In the genomic region with DNA sequence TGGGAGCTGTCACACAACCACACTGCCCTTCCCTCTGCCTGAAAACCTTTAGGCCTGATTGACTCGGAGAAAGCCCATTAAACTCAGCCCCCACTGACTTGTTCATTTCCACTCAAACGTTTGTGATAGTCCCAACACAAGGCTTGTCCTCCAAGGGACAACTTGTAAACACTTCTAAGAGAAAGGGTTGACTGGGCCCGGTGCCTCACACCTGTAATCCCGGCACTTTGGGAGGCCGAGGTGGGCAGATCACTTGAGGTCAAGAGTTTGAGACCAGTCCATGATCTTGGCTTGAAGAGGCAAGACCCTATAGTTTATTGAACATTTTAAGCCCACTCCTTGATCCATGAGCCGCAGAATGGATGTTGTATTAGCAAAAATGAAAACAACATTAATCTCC, we compare ENCODE assay signal across 29 cellular contexts.
"Had no signal": no experiment of that assay in that cellular context is flagged by ENCODE, and none has a peak within 500 bp of the region (broad histone marks: within the 10 kb centered on the region; RNA-seq: fewer than 3 reads in every experiment).

No MANE protein-coding gene starts in this region.

- H3K9me3 Mint-ChIP-seq: immature natural killer cell; natural killer cell; stimulated activated memory B cell treated with anti-CD40 and anti-IgM and Interleukin-4, amounts not matched to agents 10 μg/mL and 1 μg/mL and 100 μg/mL, for 72 hours; stimulated activated naive CD8-positive, alpha-beta T cell treated with anti-CD3 and anti-CD28 coated beads, Interleukin-15, amount 100 ng/mL, for 72 hours; type B pancreatic cell had no signal

- H3K27me3 ChIP-seq: pancreas, uterus had no signal

- DNase-seq: hypothalamus; immature natural killer cell; kidney; left colon; left ventricle myocardium inferior; naive B cell; natural killer cell; occipital lobe; pancreas; retina; right cardiac atrium; stimulated activated CD4-positive, alpha-beta T cell treated with anti-CD3 and anti-CD28 coated beads, Interleukin-12 subunit alpha, Interleukin-12 subunit beta, amount 100 ng/mL, for 4 hours; stimulated activated CD4-positive, alpha-beta T cell treated with anti-CD3 and anti-CD28 coated beads, Interleukin-4, amount 100 ng/mL, for 24 hours; stimulated activated naive CD4-positive, alpha-beta T cell treated with Interleukin-2 at 50 U/mL for 16 hours; stimulated activated naive CD8-positive, alpha-beta T cell treated with anti-CD3 and anti-CD28 coated beads, Interleukin-15, amount 100 ng/mL, for 72 hours; substantia nigra; uterus had no signal

- H3K4me3 Mint-ChIP-seq: immature natural killer cell; mesothelial cell of epicardium; naive B cell; natural killer cell; nephron progenitor cell; stimulated activated memory B cell treated with anti-CD40 and anti-IgM and Interleukin-4, amounts not matched to agents 10 μg/mL and 1 μg/mL and 100 μg/mL, for 72 hours; stimulated activated naive CD8-positive, alpha-beta T cell treated with anti-CD3 and anti-CD28 coated beads, Interleukin-15, amount 100 ng/mL, for 72 hours; type B pancreatic cell had no signal

- H3K27ac Mint-ChIP-seq: immature natural killer cell; mesothelial cell of epicardium; naive B cell; natural killer cell; nephron progenitor cell; neural progenitor cell; stimulated activated memory B cell treated with anti-CD40 and anti-IgM and Interleukin-4, amounts not matched to agents 10 μg/mL and 1 μg/mL and 100 μg/mL, for 72 hours; stimulated activated naive CD8-positive, alpha-beta T cell treated with anti-CD3 and anti-CD28 coated beads, Interleukin-15, amount 100 ng/mL, for 72 hours; type B pancreatic cell had no signal

- ATAC-seq: left colon; natural killer cell; pancreas; right cardiac atrium; sciatic nerve; stimulated activated memory B cell treated with anti-CD40 and anti-IgM and Interleukin-4, amounts not matched to agents 10 μg/mL and 1 μg/mL and 100 μg/mL, for 72 hours; stimulated activated naive CD8-positive, alpha-beta T cell treated with anti-CD3 and anti-CD28 coated beads, Interleukin-15, amount 100 ng/mL, for 72 hours had no signal

- H3K36me3 Mint-ChIP-seq: immature natural killer cell; mesothelial cell of epicardium; naive B cell; natural killer cell; neural progenitor cell; stimulated activated memory B cell treated with anti-CD40 and anti-IgM and Interleukin-4, amounts not matched to agents 10 μg/mL and 1 μg/mL and 100 μg/mL, for 72 hours; type B pancreatic cell had no signal

- H3K4me3 ChIP-seq: left ventricle myocardium inferior, lung, neural progenitor cell, pancreas, prostate gland, skin epidermis, tibial nerve, uterus had no signal

- FAIRE-seq: islet of Langerhans, kidney, pancreas had no signal

- H3K36me3 ChIP-seq: left ventricle myocardium inferior, neural progenitor cell, neutrophil, pancreas, prostate gland, tibial nerve, uterus had no signal

- H3K4me1 Mint-ChIP-seq: immature natural killer cell; mesothelial cell of epicardium; naive B cell; natural killer cell; stimulated activated memory B cell treated with anti-CD40 and anti-IgM and Interleukin-4, amounts not matched to agents 10 μg/mL and 1 μg/mL and 100 μg/mL, for 72 hours; stimulated activated naive CD8-positive, alpha-beta T cell treated with anti-CD3 and anti-CD28 coated beads, Interleukin-15, amount 100 ng/mL, for 72 hours had no signal
